1 cellular context compared by ENCODE assay signal in the genomic region with DNA sequence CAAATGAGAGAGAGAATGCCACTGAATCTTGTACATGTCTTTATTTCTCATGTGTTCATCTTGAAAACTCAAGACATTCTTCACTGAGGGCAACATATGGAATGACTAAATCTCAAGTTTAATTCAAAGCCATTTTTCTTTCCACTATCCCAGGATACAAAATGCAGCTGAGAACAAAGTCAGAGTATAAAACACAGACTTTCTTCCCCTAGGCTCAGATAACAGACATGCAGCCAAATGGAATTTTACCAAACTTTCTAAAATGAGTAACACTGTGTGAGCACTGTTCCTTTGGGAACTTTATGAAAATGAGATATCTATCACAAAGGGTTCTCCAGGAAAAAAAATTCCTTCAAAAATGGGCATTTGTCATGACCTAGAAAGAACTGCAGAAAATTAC.
TF ChIP-seq lines count a peak whose summit lies in the region.

No MANE protein-coding gene starts in this region.

TF ChIP-seq in IMR-90, 13 proteins besides CTCF, POLR2A, EP300 and RAD21:
- TF ChIP-seq BHLHE40 (IDR thresholded peaks at IDR 0.05; ENCODE audit: low read depth, low read length), result no peak
- no peak for TF ChIP-seq FOS (IDR thresholded peaks at IDR 0.05; ENCODE audit: low read depth, low read length)
- TF ChIP-seq CEBPB (IDR thresholded peaks at IDR 0.05; ENCODE audit: low read depth, low read length), result no peak
- TF ChIP-seq RFX5 (IDR thresholded peaks at IDR 0.05; ENCODE audit: low read depth, low read length), result no peak
- TF ChIP-seq MAZ (IDR thresholded peaks at IDR 0.05; ENCODE audit: borderline replicate concordance, low read depth, low read length), result no peak
- TF ChIP-seq RCOR1 (IDR thresholded peaks at IDR 0.05; ENCODE audit: insufficient replicate concordance, low read length), result no peak
- TF ChIP-seq, protein P1, sequence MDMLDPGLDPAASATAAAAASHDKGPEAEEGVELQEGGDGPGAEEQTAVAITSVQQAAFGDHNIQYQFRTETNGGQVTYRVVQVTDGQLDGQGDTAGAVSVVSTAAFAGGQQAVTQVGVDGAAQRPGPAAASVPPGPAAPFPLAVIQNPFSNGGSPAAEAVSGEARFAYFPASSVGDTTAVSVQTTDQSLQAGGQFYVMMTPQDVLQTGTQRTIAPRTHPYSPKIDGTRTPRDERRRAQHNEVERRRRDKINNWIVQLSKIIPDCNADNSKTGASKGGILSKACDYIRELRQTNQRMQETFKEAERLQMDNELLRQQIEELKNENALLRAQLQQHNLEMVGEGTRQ (IDR thresholded peaks at IDR 0.05; ENCODE audit: low read depth, low read length), result no peak
- TF ChIP-seq NFE2L2 (IDR thresholded peaks at IDR 0.05; ENCODE audit: low read depth, low read length), result no peak
- TF ChIP-seq SMC3 (IDR thresholded peaks at IDR 0.05; ENCODE audit: low read depth, low read length), result no peak
- TF ChIP-seq CHD1 (IDR thresholded peaks at IDR 0.05; ENCODE audit: low read depth, low read length), result no peak
- no peak for TF ChIP-seq MAFK (IDR thresholded peaks at IDR 0.05; ENCODE audit: low read depth, low read length)
- no peak for TF ChIP-seq MXI1 (IDR thresholded peaks at IDR 0.05; ENCODE audit: borderline replicate concordance, low read depth, low read length)
- TF ChIP-seq, protein P2, sequence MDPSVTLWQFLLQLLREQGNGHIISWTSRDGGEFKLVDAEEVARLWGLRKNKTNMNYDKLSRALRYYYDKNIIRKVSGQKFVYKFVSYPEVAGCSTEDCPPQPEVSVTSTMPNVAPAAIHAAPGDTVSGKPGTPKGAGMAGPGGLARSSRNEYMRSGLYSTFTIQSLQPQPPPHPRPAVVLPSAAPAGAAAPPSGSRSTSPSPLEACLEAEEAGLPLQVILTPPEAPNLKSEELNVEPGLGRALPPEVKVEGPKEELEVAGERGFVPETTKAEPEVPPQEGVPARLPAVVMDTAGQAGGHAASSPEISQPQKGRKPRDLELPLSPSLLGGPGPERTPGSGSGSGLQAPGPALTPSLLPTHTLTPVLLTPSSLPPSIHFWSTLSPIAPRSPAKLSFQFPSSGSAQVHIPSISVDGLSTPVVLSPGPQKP (IDR thresholded peaks at IDR 0.05; ENCODE audit: borderline replicate concordance, low read depth, low read length), result no peak
